In the genomic region with DNA sequence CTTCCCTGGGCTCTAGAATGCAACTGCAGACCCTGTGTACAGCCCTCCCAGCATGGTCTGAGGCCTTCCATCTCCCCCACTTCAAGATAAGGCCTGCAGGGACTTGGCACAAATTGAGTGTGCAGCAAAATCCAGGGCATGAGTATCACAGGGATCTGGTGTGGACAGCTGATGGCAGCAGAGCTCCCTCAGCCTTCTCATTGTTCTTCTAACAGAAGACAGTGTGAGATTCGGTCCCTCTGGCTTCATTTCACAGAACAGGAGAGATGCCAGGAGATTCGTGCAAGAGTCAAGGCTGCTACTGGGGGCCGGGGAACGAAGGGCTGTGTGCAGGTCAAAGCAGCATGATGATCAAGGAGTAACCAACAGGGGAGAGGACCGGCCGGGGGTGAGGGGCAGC, we compare ENCODE assay signal across 9 cellular contexts.
DNase-seq lines count a peak whose midpoint lies in the region; ATAC-seq and TF ChIP-seq lines count a peak whose summit lies in the region.
"Had no signal": no experiment of that assay in that cellular context is flagged by ENCODE, and none has a peak within 500 bp of the region (broad histone marks: within the 10 kb centered on the region; RNA-seq: fewer than 3 reads in every experiment).

No MANE protein-coding gene starts in this region.

- DNase-seq in NCI-H748 (lab: John Stamatoyannopoulos, UW; ENCODE audit: unreplicated experiment), result peak; percentile 0
- no peak for DNase-seq in NCI-H748 treated with DMSO at 0.1 percent for 48 hours (lab: John Stamatoyannopoulos, UW)
- peak; percentile 43 for DNase-seq in SK-MEL-5 (ENCODE audit: low read depth, low spot score)
- DNase-seq in foreskin fibroblast, result peak; percentile 29 to 61
- DNase-seq in putamen (ENCODE audit: low spot score), result peak; percentile 17
- DNase-seq in activated naive CD4-positive, alpha-beta T cell treated with anti-CD3 and anti-CD28 coated beads, Interleukin-2, amount 50 U/mL, for 72 hours (ENCODE audit: low spot score in 2 of 2), result no peak
- DNase-seq: foreskin melanocyte had no signal

- ATAC-seq in HG03139 (IDR thresholded peaks at IDR 0.05; ENCODE audit: unreplicated experiment), result no peak
- no peak for ATAC-seq in HG03439 (IDR thresholded peaks at IDR 0.05; ENCODE audit: unreplicated experiment)
- no peak for ATAC-seq in activated naive CD4-positive, alpha-beta T cell treated with anti-CD3 and anti-CD28 coated beads, Interleukin-2, amount 50 U/mL, for 72 hours

- H3K36me3 Mint-ChIP-seq in activated naive CD4-positive, alpha-beta T cell treated with anti-CD3 and anti-CD28 coated beads, Interleukin-2, amount 50 U/mL, for 72 hours, result no peaks in the 10 kb centered on the region

- H3K4me3 ChIP-seq in foreskin fibroblast (ENCODE audit: low read depth in 1 of 2, low read length in 2 of 2), result no peak overlapping the region

- TF ChIP-seq CTCF in foreskin fibroblast (IDR thresholded peaks at IDR 0.05; ENCODE audit: low read depth, low read length), result peak; percentile 50

- no peak overlapping the region for H3K27ac Mint-ChIP-seq in activated naive CD4-positive, alpha-beta T cell treated with anti-CD3 and anti-CD28 coated beads, Interleukin-2, amount 50 U/mL, for 72 hours

- in situ Hi-C loops in SK-MEL-5 (cut with HindIII; ENCODE audit: low pct_unique_long_range_greater_than_20kb, low sequenced_read_pairs), result no loop called here

- H3K9me3 Mint-ChIP-seq in activated naive CD4-positive, alpha-beta T cell treated with anti-CD3 and anti-CD28 coated beads, Interleukin-2, amount 50 U/mL, for 72 hours, result no peaks in the 10 kb centered on the region

Comparison
In these comparisons a context has a peak if more than half of its experiments do, and no peak if none do; other contexts are left out.
1. DNase-seq: peak in NCI-H748 (single experiment), SK-MEL-5 (single experiment), foreskin fibroblast (2 of 2) and putamen (single experiment); none in NCI-H748 treated with DMSO at 0.1 percent for 48 hours (single experiment) and activated naive CD4-positive, alpha-beta T cell treated with anti-CD3 and anti-CD28 coated beads, Interleukin-2, amount 50 U/mL, for 72 hours (0 of 2).